Comparison of ENCODE assay signal across 22 cellular contexts in the genomic region with DNA sequence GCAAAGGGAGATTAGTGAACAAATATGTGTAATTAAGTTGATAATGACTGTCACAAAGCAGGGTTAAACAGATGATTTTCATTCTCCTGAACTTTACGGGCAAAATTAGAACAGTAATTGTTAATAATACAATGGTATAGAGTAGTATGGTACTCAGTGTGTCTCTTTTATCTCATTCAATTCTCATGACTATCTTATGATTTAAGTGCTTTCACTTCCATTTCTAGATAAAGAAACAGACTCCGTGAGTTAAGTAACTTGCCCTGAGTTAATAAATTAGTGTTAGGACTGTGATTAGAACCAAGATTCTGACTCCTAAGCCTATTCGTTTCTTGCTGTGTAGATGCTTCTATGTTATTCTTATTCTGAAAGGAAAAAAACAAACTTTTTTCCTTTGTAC.
"Had no signal": no experiment of that assay in that cellular context is flagged by ENCODE, and none has a peak within 500 bp of the region (broad histone marks: within the 10 kb centered on the region; RNA-seq: fewer than 3 reads in every experiment).

No MANE protein-coding gene starts in this region.

- H3K27me3 Mint-ChIP-seq: activated CD4-positive, alpha-beta T cell treated with anti-CD3 and anti-CD28 coated beads, Interleukin-2, amount 10 ng/mL, durations not matched to agents 24 days and 14 days; activated CD8-positive, alpha-beta T cell treated with anti-CD3 and anti-CD28 coated beads for 36 hours; central memory CD8-positive, alpha-beta T cell; stimulated activated naive CD8-positive, alpha-beta T cell treated with anti-CD3 and anti-CD28 coated beads, Interleukin-15, Interleukin-2, amounts not matched to agents 100 ng/mL and 50 ng/mL, for 24 hours had no signal

- H3K9me3 ChIP-seq: left lung, prostate gland, right atrium auricular region, vagina had no signal

- H3K27ac Mint-ChIP-seq: activated CD4-positive, alpha-beta T cell treated with anti-CD3 and anti-CD28 coated beads, Interleukin-2, amount 10 ng/mL, durations not matched to agents 24 days and 14 days; activated CD8-positive, alpha-beta T cell treated with anti-CD3 and anti-CD28 coated beads for 36 hours; activated naive CD4-positive, alpha-beta T cell treated with anti-CD3 and anti-CD28 coated beads for 36 hours; T-helper 2 cell treated with Interferon-gamma antibody and Interleukin-4, amounts not matched to agents 5 μg/mL and 100 μg/mL, for 36 hours had no signal

- ATAC-seq: activated CD8-positive, alpha-beta T cell treated with anti-CD3 and anti-CD28 coated beads for 36 hours; left lung had no signal

- H3K27ac ChIP-seq: brain microvascular endothelial cell, coronary artery, left lung, prostate gland, right atrium auricular region, vagina had no signal

- H3K9me3 Mint-ChIP-seq: activated CD4-positive, alpha-beta T cell treated with anti-CD3 and anti-CD28 coated beads, Interleukin-2, amount 10 ng/mL, durations not matched to agents 24 days and 14 days; activated CD8-positive, alpha-beta T cell treated with anti-CD3 and anti-CD28 coated beads for 36 hours; activated naive CD4-positive, alpha-beta T cell treated with anti-CD3 and anti-CD28 coated beads for 36 hours; central memory CD8-positive, alpha-beta T cell; stimulated activated naive CD8-positive, alpha-beta T cell treated with anti-CD3 and anti-CD28 coated beads, Interleukin-15, Interleukin-2, amounts not matched to agents 100 ng/mL and 50 ng/mL, for 24 hours; T-helper 2 cell treated with Interferon-gamma antibody and Interleukin-4, amounts not matched to agents 5 μg/mL and 100 μg/mL, for 36 hours had no signal

- DNase-seq: activated CD4-positive, alpha-beta T cell treated with anti-CD3 and anti-CD28 coated beads, Interleukin-2, amount 10 ng/mL, durations not matched to agents 24 days and 14 days; activated CD8-positive, alpha-beta T cell treated with anti-CD3 and anti-CD28 coated beads for 36 hours; activated naive CD4-positive, alpha-beta T cell treated with anti-CD3 and anti-CD28 coated beads for 36 hours; activated T-cell treated with anti-CD3 and anti-CD28 coated beads, Interleukin-2, amount 50 U/mL, for 1 hour; aorta; brain microvascular endothelial cell; erythroblast; head of caudate nucleus; kidney; left lung; midbrain; occipital lobe; stimulated activated CD4-positive, alpha-beta T cell treated with anti-CD3 and anti-CD28 coated beads, Interleukin-12 subunit alpha, Interleukin-12 subunit beta, amount 100 ng/mL, for 4 hours; stimulated activated CD4-positive, alpha-beta T cell treated with anti-CD3 and anti-CD28 coated beads, Interleukin-2, amount 100 ng/mL, for 24 hours; trophoblast cell had no signal

- H3K4me3 Mint-ChIP-seq: activated CD4-positive, alpha-beta T cell treated with anti-CD3 and anti-CD28 coated beads, Interleukin-2, amount 10 ng/mL, durations not matched to agents 24 days and 14 days; activated CD8-positive, alpha-beta T cell treated with anti-CD3 and anti-CD28 coated beads for 36 hours; activated naive CD4-positive, alpha-beta T cell treated with anti-CD3 and anti-CD28 coated beads for 36 hours; central memory CD8-positive, alpha-beta T cell; stimulated activated naive CD8-positive, alpha-beta T cell treated with anti-CD3 and anti-CD28 coated beads, Interleukin-15, Interleukin-2, amounts not matched to agents 100 ng/mL and 50 ng/mL, for 24 hours; T-helper 2 cell treated with Interferon-gamma antibody and Interleukin-4, amounts not matched to agents 5 μg/mL and 100 μg/mL, for 36 hours had no signal

- H3K4me1 ChIP-seq: prostate gland, vagina had no signal

- H3K4me3 ChIP-seq: coronary artery, left lung, prostate gland, right atrium auricular region, vagina had no signal

- H3K27me3 ChIP-seq: brain microvascular endothelial cell, left lung, right atrium auricular region, vagina had no signal
